Comparison of ENCODE assay signal across 8 cellular contexts in the genomic region with DNA sequence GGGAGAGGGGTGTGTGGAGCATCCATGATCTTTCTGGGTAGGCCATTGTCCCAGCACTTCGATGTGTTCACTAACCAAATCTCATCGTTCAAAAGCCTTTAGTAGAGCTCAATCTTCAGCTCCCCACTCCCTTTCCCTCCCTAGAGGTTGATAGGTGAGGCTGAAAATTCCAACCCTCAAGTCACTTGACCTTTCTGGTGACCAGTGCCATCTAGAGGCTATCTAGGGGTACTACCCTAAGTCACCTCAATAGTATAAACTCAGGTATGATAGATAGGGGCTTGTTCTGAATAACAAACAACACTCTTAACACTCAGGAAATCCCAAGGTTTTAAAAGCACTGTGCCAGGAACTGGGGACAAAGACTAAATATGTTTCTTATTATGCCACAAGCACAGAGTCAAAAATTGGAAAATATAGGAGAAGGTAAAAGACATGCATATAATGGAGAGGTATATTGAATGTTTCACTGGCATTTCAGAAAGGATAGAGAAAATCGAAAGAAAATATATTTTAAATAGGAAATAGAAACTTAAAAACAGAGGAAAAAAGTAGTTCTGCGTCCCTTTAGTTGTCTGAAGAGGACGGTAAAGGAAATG. TPM values are rescaled to one million over a fixed set of nuclear protein-coding genes. Genes with fewer than 3 reads are reported as not detected.
DNase-seq lines count a peak whose midpoint lies in the region; ATAC-seq and TF ChIP-seq lines count a peak whose summit lies in the region.

No MANE protein-coding gene starts in this region.

- H3K36me3 ChIP-seq in Karpas-422 (ENCODE audit: insufficient read depth, low read length) (no peaks in the 10 kb centered on the region), trophoblast cell (ENCODE audit: control insufficient read depth in 1 of 2, insufficient read depth in 2 of 2, low read length in 2 of 2) (no peaks in the 10 kb centered on the region)

- peaks cover 14% of the 10 kb centered on the region for H3K4me1 ChIP-seq in Karpas-422 (ENCODE audit: low read length)
- H3K4me1 ChIP-seq in trophoblast cell (ENCODE audit: control insufficient read depth in 1 of 2, insufficient read depth in 2 of 2, low read length in 2 of 2): no peaks in the 10 kb centered on the region

- TF ChIP-seq CTCF in AG09309 (IDR thresholded peaks at IDR 0.05; ENCODE audit: control insufficient read depth, insufficient read depth, low read depth, low read length, missing control alignments): peak; percentile 74
- TF ChIP-seq CTCF in GM10266 (IDR thresholded peaks at IDR 0.05; ENCODE audit: control insufficient read depth, insufficient read depth, low read depth, missing control alignments): peak; percentile 70

- WGBS in trophoblast cell (ENCODE audit: extremely low coverage, insufficient coverage, insufficient read length): 100% methylated on average over 1 of the region's 5 CpGs

- no peak overlapping the region for H3K14ac ChIP-seq in trophoblast cell (ENCODE audit: low read length)

- DNase-seq in AG09309 (ENCODE audit: low read depth) (no peak), GM10266 (ENCODE audit: extremely low spot score) (peak; percentile 26), Karpas-422 (peak; percentile 82), SK-N-DZ (ENCODE audit: low spot score) (peak; percentile 22), trophoblast cell (peak; percentile 27 to 80)
- peak; percentile 7 for DNase-seq in effector CD4-positive, alpha-beta T cell

- H3K4me3 ChIP-seq in AG09309 (ENCODE audit: control insufficient read depth, low read depth, low read length) (no peak overlapping the region), Karpas-422 (ENCODE audit: low read length) (no peak overlapping the region), trophoblast cell (ENCODE audit: low read depth, low read length) (no peak overlapping the region)

- H3K4me2 ChIP-seq in Karpas-422 (ENCODE audit: low read depth, low read length, poor library complexity, severe bottlenecking) (no peak overlapping the region), trophoblast cell (ENCODE audit: low read length) (no peak overlapping the region)

- H4K20me1 ChIP-seq in Karpas-422 (ENCODE audit: insufficient read depth, low read depth, low read length): no peaks in the 10 kb centered on the region

- H4K8ac ChIP-seq in trophoblast cell (ENCODE audit: low read depth, low read length): no peak overlapping the region

- no peak for ATAC-seq in GM19452 (IDR thresholded peaks at IDR 0.05; ENCODE audit: unreplicated experiment)
- ATAC-seq in HG02981 (IDR thresholded peaks at IDR 0.05; ENCODE audit: unreplicated experiment): no peak

- no peaks in the 10 kb centered on the region for H3K79me1 ChIP-seq in trophoblast cell (ENCODE audit: low read length)

- H3K79me2 ChIP-seq in Karpas-422 (ENCODE audit: low read length): no peaks in the 10 kb centered on the region
- H3K79me2 ChIP-seq in trophoblast cell (ENCODE audit: control insufficient read depth, insufficient read depth, low read length, poor library complexity): no peaks in the 10 kb centered on the region

- H2BK120ac ChIP-seq in trophoblast cell (ENCODE audit: insufficient read depth, low read length, poor library complexity): no peak overlapping the region

- no peak overlapping the region for H2BK5ac ChIP-seq in trophoblast cell (ENCODE audit: low read depth, low read length, poor library complexity)

- H4K91ac ChIP-seq in trophoblast cell (ENCODE audit: low read depth, low read length): no peak overlapping the region

- H3K27me3 ChIP-seq in Karpas-422 (ENCODE audit: low read length) (no peaks in the 10 kb centered on the region), trophoblast cell (ENCODE audit: insufficient read depth, low read length) (no peaks in the 10 kb centered on the region)

- H3K9me2 ChIP-seq in Karpas-422 (replicated peaks; ENCODE audit: insufficient read depth, low read length): no peaks in the 10 kb centered on the region

- no peak overlapping the region for H4K12ac ChIP-seq in trophoblast cell (ENCODE audit: low read depth, low read length)

- no peak overlapping the region for H3K4ac ChIP-seq in trophoblast cell (ENCODE audit: low read depth, low read length)

- H3K18ac ChIP-seq in trophoblast cell (ENCODE audit: low read length): no peak overlapping the region

- H2AK5ac ChIP-seq in trophoblast cell (ENCODE audit: low read length): no peak overlapping the region

- H3K27ac ChIP-seq in Karpas-422 (ENCODE audit: low read length) (no peak overlapping the region), trophoblast cell (ENCODE audit: low read depth, low read length) (no peak overlapping the region)

- H2BK12ac ChIP-seq in trophoblast cell (ENCODE audit: low read length): no peak overlapping the region

- H2AFZ ChIP-seq in Karpas-422 (ENCODE audit: low read length) (no peak overlapping the region), trophoblast cell (ENCODE audit: insufficient read depth, low read length, poor library complexity) (no peak overlapping the region)

- H3K9me3 ChIP-seq in Karpas-422 (ENCODE audit: low read length): no peaks in the 10 kb centered on the region
- H3K9me3 ChIP-seq in trophoblast cell (ENCODE audit: insufficient read depth, low read depth, low read length): no peaks in the 10 kb centered on the region

- H3K23ac ChIP-seq in trophoblast cell (ENCODE audit: low read length): no peak overlapping the region

- H3K9ac ChIP-seq in Karpas-422 (ENCODE audit: low read length) (no peak overlapping the region), trophoblast cell (ENCODE audit: low read length) (no peak overlapping the region)

RNA-seq across cellular contexts. Expression of gene CD53, which starts 42.9 kb away (rescaled TPM):
- total RNA-seq in Karpas-422 (2014; rRNA removed; shearing (Covaris generic); ENCODE audit: low replicate concordance): 101 and 154 TPM in 2 replicates
- not detected in 2 replicates for polyA plus RNA-seq in SK-N-DZ (2014; cell fraction: cytosol; rRNA removed)
- not detected in 2 replicates for polyA plus RNA-seq in SK-N-DZ (2014; cell fraction: nucleus; rRNA removed)
- polyA plus RNA-seq in trophoblast cell (2013): 0.04 TPM in 2 replicates
